ENCODE assay signal across 1 cellular context in the genomic region with DNA sequence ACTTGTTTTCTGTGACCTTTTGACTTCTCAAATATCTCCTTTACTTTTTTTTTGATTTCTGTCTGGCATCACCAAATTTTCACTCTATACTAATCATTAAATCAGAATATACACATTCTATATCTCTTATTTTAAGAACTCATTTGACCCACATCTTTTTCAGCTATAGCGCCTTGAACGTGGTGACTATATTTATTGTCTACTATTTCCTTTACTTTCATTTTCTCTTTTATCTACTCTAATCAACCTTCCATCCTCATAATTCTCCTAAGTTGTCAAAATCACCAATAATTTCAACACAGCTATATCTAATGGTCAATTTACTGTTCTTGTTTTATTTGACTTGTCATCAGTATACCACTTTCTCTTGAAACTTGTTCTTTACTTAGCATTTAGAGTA.
TF ChIP-seq lines count a peak whose summit lies in the region.

No MANE protein-coding gene starts in this region.

TF ChIP-seq in K562, 482 proteins besides CTCF, POLR2A, EP300 and RAD21 (continued from another document):
- TF ChIP-seq, protein P1, sequence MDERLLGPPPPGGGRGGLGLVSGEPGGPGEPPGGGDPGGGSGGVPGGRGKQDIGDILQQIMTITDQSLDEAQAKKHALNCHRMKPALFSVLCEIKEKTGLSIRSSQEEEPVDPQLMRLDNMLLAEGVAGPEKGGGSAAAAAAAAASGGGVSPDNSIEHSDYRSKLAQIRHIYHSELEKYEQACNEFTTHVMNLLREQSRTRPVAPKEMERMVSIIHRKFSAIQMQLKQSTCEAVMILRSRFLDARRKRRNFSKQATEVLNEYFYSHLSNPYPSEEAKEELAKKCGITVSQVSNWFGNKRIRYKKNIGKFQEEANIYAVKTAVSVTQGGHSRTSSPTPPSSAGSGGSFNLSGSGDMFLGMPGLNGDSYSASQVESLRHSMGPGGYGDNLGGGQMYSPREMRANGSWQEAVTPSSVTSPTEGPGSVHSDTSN (CRISPR knock-in tag; IDR thresholded peaks at IDR 0.05; ENCODE audit: low read depth): no peak
- TF ChIP-seq, protein P1 (tag; conservative IDR thresholded peaks at IDR 0.05; ENCODE audit: low read depth): 0 out of 2 replicates have a peak, but pooled peaks have one; percentile 9
